In genomic region chr9:130138791-130139190, GRCh38 we compare ENCODE assay signal across 8 cellular contexts. TPM values are rescaled to one million over a fixed set of nuclear protein-coding genes. Genes with fewer than 3 reads are reported as not detected.
A peak's percentile ranks its signal among the peaks of the same experiment; 100 is the strongest.
DNase-seq lines count a peak whose midpoint lies in the region; TF ChIP-seq lines count a peak whose summit lies in the region.

No MANE protein-coding gene starts in this region.

- no peak overlapping the region for H4K8ac ChIP-seq in neuronal stem cell (ENCODE audit: low read depth, low read length)

- TF ChIP-seq CTCF in esophagus muscularis mucosa (IDR thresholded peaks at IDR 0.05), result peak in 2 of 3 experiments; percentile 15 to 38
- no peak for TF ChIP-seq CTCF in colonic mucosa (IDR thresholded peaks at IDR 0.05)

- H3K79me1 ChIP-seq in neuronal stem cell (ENCODE audit: low read depth, low read length), result no peaks in the 10 kb centered on the region

- TF ChIP-seq POLR2A in esophagus muscularis mucosa (IDR thresholded peaks at IDR 0.05; ENCODE audit: low read depth), result no peak

- H3K27me3 ChIP-seq in BLaER1 (no peaks in the 10 kb centered on the region), esophagus muscularis mucosa (no peaks in the 10 kb centered on the region), neuronal stem cell (ENCODE audit: control insufficient read depth in 3 of 3, insufficient read depth in 3 of 3, low read depth in 1 of 3, low read length in 3 of 3) (no peaks in the 10 kb centered on the region), colonic mucosa (no peaks in the 10 kb centered on the region)

- TF ChIP-seq EP300 in esophagus muscularis mucosa (IDR thresholded peaks at IDR 0.05), result no peak

- DNase-seq in NCI-H69 (lab: John Stamatoyannopoulos, UW), result peak; percentile 19
- no peak for DNase-seq in esophagus muscularis mucosa (ENCODE audit: extremely low spot score)
- no peak for DNase-seq in neuronal stem cell (ENCODE audit: low spot score)
- no peak for DNase-seq in activated effector memory CD4-positive, alpha-beta T cell treated with anti-CD3 and anti-CD28 coated beads, Interleukin-2, amount 50 U/mL, for 16 hours
- DNase-seq in T-helper 9 cell, result no peak
- DNase-seq in NOMO-1 treated with DMSO at 0.1 percent for 48 hours (lab: John Stamatoyannopoulos, UW; ENCODE audit: unreplicated experiment), result no peak
- no peak for DNase-seq in colonic mucosa

- H3K4ac ChIP-seq in neuronal stem cell (ENCODE audit: low read length), result no peak overlapping the region

- no peak overlapping the region for H2AFZ ChIP-seq in neuronal stem cell (ENCODE audit: low read length)

- no peak overlapping the region for H3K4me3 ChIP-seq in BLaER1
- H3K4me3 ChIP-seq in esophagus muscularis mucosa, result no peak overlapping the region
- H3K4me3 ChIP-seq in neuronal stem cell (ENCODE audit: low read length in 2 of 2), result no peak overlapping the region
- no peak overlapping the region for H3K4me3 ChIP-seq in colonic mucosa

- no peak overlapping the region for H2AK5ac ChIP-seq in neuronal stem cell (ENCODE audit: low read depth, low read length)

- intact Hi-C loops in esophagus muscularis mucosa (cut with DNase I) (no loop called here), colonic mucosa (cut with DNase I) (no loop called here)

- WGBS in esophagus muscularis mucosa, result 28% methylated on average over 6 of the region's 6 CpGs
- WGBS in neuronal stem cell (ENCODE audit: extremely low coverage in 2 of 2, insufficient read length in 2 of 2, insufficient replicate concordance in 1 of 2), 2 donors, result no CpG with 5 or more reads among the region's 6 CpGs

- no peak overlapping the region for H4K91ac ChIP-seq in neuronal stem cell (ENCODE audit: low read depth, low read length, poor library complexity)

- H4K20me1 ChIP-seq in BLaER1, result no peaks in the 10 kb centered on the region

- H3K36me3 ChIP-seq in BLaER1 (peaks cover 26% of the 10 kb centered on the region; the same call in 1 of the 2 replicates), esophagus muscularis mucosa (peaks cover 0 to 26% (median 15%) of the 10 kb centered on the region in 4 donors), neuronal stem cell (replicated peaks in 1 of 2; ENCODE audit: control insufficient read depth in 2 of 2, insufficient read depth in 2 of 2, low read length in 2 of 2) (peaks cover 1 to 24% of the 10 kb centered on the region in 2 donors), colonic mucosa (no peaks in the 10 kb centered on the region)

- H3K9ac ChIP-seq in BLaER1 (no peak overlapping the region), neuronal stem cell (ENCODE audit: low read depth, low read length, poor library complexity) (no peak overlapping the region), colonic mucosa (ENCODE audit: low read depth in 2 of 2, low read length in 2 of 2) (no peak overlapping the region)

- H2BK15ac ChIP-seq in neuronal stem cell (ENCODE audit: low read length), result no peak overlapping the region

- H3K4me2 ChIP-seq in BLaER1, result peak overlapping the region; percentile 58
- H3K4me2 ChIP-seq in neuronal stem cell (ENCODE audit: insufficient read depth, low read length, poor library complexity, severe bottlenecking), result no peak overlapping the region

- H3K23ac ChIP-seq in neuronal stem cell (ENCODE audit: low read depth, low read length, poor library complexity), result no peak overlapping the region

- no peak overlapping the region for H3K14ac ChIP-seq in neuronal stem cell (ENCODE audit: low read length)

- H3K18ac ChIP-seq in neuronal stem cell (ENCODE audit: low read length), result no peak overlapping the region

- H3K27ac ChIP-seq in BLaER1 (no peak overlapping the region), esophagus muscularis mucosa (replicated peaks in 1 of 4) (peak overlapping the region; percentile 76 to 81 (median 77)), neuronal stem cell (replicated peaks; ENCODE audit: low read length) (peak overlapping the region; percentile 30), colonic mucosa (no peak overlapping the region)

- H2BK5ac ChIP-seq in neuronal stem cell (ENCODE audit: low read length), result no peak overlapping the region

- H2BK12ac ChIP-seq in neuronal stem cell (ENCODE audit: low read length), result no peak overlapping the region

- no peak overlapping the region for H2BK120ac ChIP-seq in neuronal stem cell (ENCODE audit: low read depth, low read length)

- H3K4me1 ChIP-seq in BLaER1 (peaks cover 67% of the 10 kb centered on the region), esophagus muscularis mucosa (peaks cover 22 to 41% (median 33%) of the 10 kb centered on the region in 4 donors), neuronal stem cell (ENCODE audit: control insufficient read depth in 2 of 2, insufficient read depth in 1 of 2, low read depth in 1 of 2, low read length in 2 of 2) (peaks cover 28 to 34% of the 10 kb centered on the region in 2 donors), colonic mucosa (no peaks in the 10 kb centered on the region)

- H3K9me3 ChIP-seq in BLaER1 (no peaks in the 10 kb centered on the region), esophagus muscularis mucosa (no peaks in the 10 kb centered on the region), neuronal stem cell (replicated peaks in 1 of 2; ENCODE audit: control insufficient read depth in 2 of 2, insufficient read depth in 1 of 2, low read depth in 1 of 2, low read length in 2 of 2) (no peaks in the 10 kb centered on the region), colonic mucosa (no peaks in the 10 kb centered on the region)

RNA-seq across cellular contexts. Expression of gene NCS1, which starts 33.4 kb away (rescaled TPM):
- 100 to 1,000 TPM; 100 to 206 (median 122) TPM for total RNA-seq in esophagus muscularis mucosa
- 36.7 TPM for polyA plus RNA-seq in neuronal stem cell (2013, experiment 1 of 2)
- 36.1 TPM for polyA plus RNA-seq in neuronal stem cell (2013, experiment 2 of 2)
- total RNA-seq in colonic mucosa, result 10 to 100 TPM in 1 of 2 donors, 1 to 10 TPM in 1; 3.8 to 21.3 TPM

Comparison
In these comparisons a context has a peak if more than half of its experiments do, and no peak if none do; other contexts are left out.
1. H3K27ac ChIP-seq: peak in esophagus muscularis mucosa (4 of 4) and neuronal stem cell (single experiment); none in BLaER1 (single experiment) and colonic mucosa (single experiment).
2. RNA of gene NCS1, which starts 33.4 kb away (total RNA-seq): 100 to 206 TPM in esophagus muscularis mucosa; 3.8 to 21.3 TPM in colonic mucosa; every median in the first group is over 4 times any median in the second.